Comparison of ENCODE assay signal across 14 cellular contexts in genomic region chr16:75542462-75542861, GRCh38. TPM values are rescaled to one million over a fixed set of nuclear protein-coding genes. Genes with fewer than 3 reads are reported as not detected.
"Had no signal": no experiment of that assay in that cellular context is flagged by ENCODE, and none has a peak within 500 bp of the region (broad histone marks: within the 10 kb centered on the region; RNA-seq: fewer than 3 reads in every experiment).

No MANE protein-coding gene starts in this region.

RNA-seq across cellular contexts. Expression of gene CHST5, which starts 6.6 kb away (rescaled TPM):
- total RNA-seq: activated CD8-positive, alpha-beta T cell treated with anti-CD3 and anti-CD28 coated beads, Interleukin-2, amount 10 ng/mL, durations not matched to agents 7 days and 5 days; activated naive CD8-positive, alpha-beta T cell treated with anti-CD3 and anti-CD28 coated beads, Interleukin-2, amount 10 ng/mL, durations not matched to agents 7 days and 5 days; activated T-helper 2 cell treated with anti-CD3 and anti-CD28 coated beads, Interferon-gamma antibody, Interleukin-2, Interleukin-4, amounts not matched to agents 10 μg/mL and 5 μg/mL and 100 μg/mL, durations not matched to agents 14 hours and 24 hours and 36 hours; ascending aorta; bronchial epithelial cell; T-helper 1 cell treated with Interleukin-12 subunit alpha and Interleukin-12 subunit beta and Interleukin-4 antibody, amounts not matched to agents 30 ng/mL and 1 ng/mL, for 36 hours; T-helper 2 cell treated with Interferon-gamma antibody and Interleukin-4, amounts not matched to agents 100 ng/mL and 5 ng/mL, for 36 hours; WTC11 had no signal
- polyA plus RNA-seq: adipose tissue, cardiac muscle cell had no signal

RNA-seq across cellular contexts. Expression of gene CHST6, which starts 47.2 kb away (rescaled TPM):
- total RNA-seq: activated CD4-positive, alpha-beta memory T cell treated with anti-CD3 and anti-CD28 coated beads, Interleukin-2, amount 10 ng/mL, durations not matched to agents 7 days and 5 days; activated CD4-positive, alpha-beta T cell treated with anti-CD3 and anti-CD28 coated beads for 36 hours; activated CD4-positive, alpha-beta T cell treated with anti-CD3 and anti-CD28 coated beads, Interleukin-2, amount 10 ng/mL, durations not matched to agents 7 days and 5 days; activated CD8-positive, alpha-beta T cell treated with anti-CD3 and anti-CD28 coated beads, Interleukin-2, amount 10 ng/mL, durations not matched to agents 7 days and 5 days; activated T-helper 2 cell treated with anti-CD3 and anti-CD28 coated beads, Interferon-gamma antibody, Interleukin-2, Interleukin-4, amounts not matched to agents 10 μg/mL and 5 μg/mL and 100 μg/mL, durations not matched to agents 14 hours and 24 hours and 36 hours; T-helper 1 cell treated with Interleukin-12 subunit alpha and Interleukin-12 subunit beta and Interleukin-4 antibody, amounts not matched to agents 30 ng/mL and 1 ng/mL, for 36 hours; T-helper 17 cell; T-helper 2 cell treated with Interferon-gamma antibody and Interleukin-4, amounts not matched to agents 100 ng/mL and 5 ng/mL, for 36 hours had no signal
